Comparison of ENCODE assay signal across 8 cellular contexts in the genomic region with DNA sequence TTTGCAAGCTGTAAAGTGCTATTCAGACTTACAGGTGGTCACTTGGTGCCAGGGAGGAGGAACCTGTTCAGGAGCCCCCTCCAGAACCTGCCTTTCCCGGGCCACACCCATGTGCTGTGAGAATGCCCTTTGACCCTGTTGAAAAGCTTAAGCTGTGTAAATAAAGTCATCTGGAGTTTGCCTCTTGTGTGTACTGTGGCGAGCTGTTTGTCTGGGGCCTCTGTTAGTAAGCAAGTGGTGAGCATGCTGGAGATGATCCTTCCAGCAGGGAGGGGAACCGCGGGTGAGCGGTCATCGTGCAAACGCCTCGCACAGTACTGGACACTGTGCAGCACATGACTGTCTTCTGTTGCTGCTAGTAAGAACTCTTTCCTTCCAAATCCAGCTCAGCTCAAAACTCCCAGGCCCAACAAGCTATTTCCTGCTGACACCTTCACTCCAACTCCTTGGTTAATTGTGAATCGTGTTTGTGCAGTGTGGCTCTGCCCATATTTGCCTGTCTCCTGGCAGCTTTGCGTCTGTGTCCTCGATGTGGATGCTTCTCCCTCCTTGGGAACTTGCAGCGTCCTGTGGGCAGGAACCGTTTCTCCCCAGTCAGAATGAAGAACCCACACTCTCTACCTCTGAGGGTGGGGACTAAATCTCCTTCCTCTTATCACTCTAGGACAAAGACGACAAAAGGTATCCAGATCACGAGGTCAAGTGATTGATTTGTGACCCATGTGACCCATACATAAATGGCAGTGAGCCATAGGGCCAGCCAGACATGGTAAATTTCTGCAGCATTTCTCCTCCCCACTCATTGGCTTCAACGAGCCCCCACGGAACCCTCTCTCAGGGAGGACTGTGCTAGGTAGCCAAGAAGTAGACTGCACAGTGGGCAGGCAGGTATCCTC. TPM values are rescaled to one million over a fixed set of nuclear protein-coding genes. Genes with fewer than 3 reads are reported as not detected.
DNase-seq lines count a peak whose midpoint lies in the region; ATAC-seq and TF ChIP-seq lines count a peak whose summit lies in the region.

No MANE protein-coding gene starts in this region.

- H3K27ac ChIP-seq in foreskin keratinocyte: peak overlapping the region; percentile 92

- no peaks in the 10 kb centered on the region for H3K27me3 ChIP-seq in foreskin keratinocyte

- H3K4me1 ChIP-seq in foreskin keratinocyte: peaks cover 5% of the 10 kb centered on the region

- no peak for TF ChIP-seq CTCF in foreskin keratinocyte (conservative IDR thresholded peaks at IDR 0.05)

- ATAC-seq in foreskin keratinocyte (no peak), SK-N-SH treated with all-trans-retinoic acid at 6 μM for 48 hours (no peak), HG02840 (IDR thresholded peaks at IDR 0.05; ENCODE audit: low FRiP score, unreplicated experiment) (no peak)

- DNase-seq in DMS53 (lab: John Stamatoyannopoulos, UW) (peak; percentile 99), NCI-H748 treated with DMSO at 0.1 percent for 48 hours (lab: John Stamatoyannopoulos, UW) (peak; percentile 69), foreskin keratinocyte (no peak), putamen (ENCODE audit: low spot score) (peak; percentile 36), OCI-M1 (lab: John Stamatoyannopoulos, UW) (no peak)
- DNase-seq in effector CD8-positive, alpha-beta T cell (lab: John Stamatoyannopoulos, UW): no peak

TF ChIP-seq in SK-N-SH treated with all-trans-retinoic acid at 6 μM for 48 hours, 23 proteins besides CTCF, POLR2A, EP300 and RAD21:
- TF ChIP-seq GLIS3 (CRISPR knock-in tag; IDR thresholded peaks at IDR 0.05) (no peak), BACH2 (CRISPR knock-in tag; IDR thresholded peaks at IDR 0.05; ENCODE audit: borderline replicate concordance) (no peak), ISL1 (CRISPR knock-in tag; IDR thresholded peaks at IDR 0.05) (no peak), ZNF565 (CRISPR knock-in tag; conservative IDR thresholded peaks at IDR 0.05; ENCODE audit: low read depth) (no peak), ZNF8 (CRISPR knock-in tag; IDR thresholded peaks at IDR 0.05) (no peak), CSDC2 (CRISPR knock-in tag; IDR thresholded peaks at IDR 0.05) (no peak), SNAI2 (CRISPR knock-in tag; IDR thresholded peaks at IDR 0.05) (no peak), ZNF70 (CRISPR knock-in tag; IDR thresholded peaks at IDR 0.05) (no peak), OSR1 (CRISPR knock-in tag; IDR thresholded peaks at IDR 0.05) (no peak), ARNTL (CRISPR knock-in tag; IDR thresholded peaks at IDR 0.05; ENCODE audit: borderline replicate concordance, low read depth) (no peak), ZFP3 (CRISPR knock-in tag; IDR thresholded peaks at IDR 0.05) (no peak), RARB (CRISPR knock-in tag; IDR thresholded peaks at IDR 0.05) (no peak)
- TF ChIP-seq, protein P1, sequence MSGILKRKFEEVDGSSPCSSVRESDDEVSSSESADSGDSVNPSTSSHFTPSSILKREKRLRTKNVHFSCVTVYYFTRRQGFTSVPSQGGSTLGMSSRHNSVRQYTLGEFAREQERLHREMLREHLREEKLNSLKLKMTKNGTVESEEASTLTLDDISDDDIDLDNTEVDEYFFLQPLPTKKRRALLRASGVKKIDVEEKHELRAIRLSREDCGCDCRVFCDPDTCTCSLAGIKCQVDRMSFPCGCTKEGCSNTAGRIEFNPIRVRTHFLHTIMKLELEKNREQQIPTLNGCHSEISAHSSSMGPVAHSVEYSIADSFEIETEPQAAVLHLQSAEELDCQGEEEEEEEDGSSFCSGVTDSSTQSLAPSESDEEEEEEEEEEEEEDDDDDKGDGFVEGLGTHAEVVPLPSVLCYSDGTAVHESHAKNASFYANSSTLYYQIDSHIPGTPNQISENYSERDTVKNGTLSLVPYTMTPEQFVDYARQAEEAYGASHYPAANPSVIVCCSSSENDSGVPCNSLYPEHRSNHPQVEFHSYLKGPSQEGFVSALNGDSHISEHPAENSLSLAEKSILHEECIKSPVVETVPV (CRISPR knock-in tag; IDR thresholded peaks at IDR 0.05): no peak
- TF ChIP-seq, protein P2, sequence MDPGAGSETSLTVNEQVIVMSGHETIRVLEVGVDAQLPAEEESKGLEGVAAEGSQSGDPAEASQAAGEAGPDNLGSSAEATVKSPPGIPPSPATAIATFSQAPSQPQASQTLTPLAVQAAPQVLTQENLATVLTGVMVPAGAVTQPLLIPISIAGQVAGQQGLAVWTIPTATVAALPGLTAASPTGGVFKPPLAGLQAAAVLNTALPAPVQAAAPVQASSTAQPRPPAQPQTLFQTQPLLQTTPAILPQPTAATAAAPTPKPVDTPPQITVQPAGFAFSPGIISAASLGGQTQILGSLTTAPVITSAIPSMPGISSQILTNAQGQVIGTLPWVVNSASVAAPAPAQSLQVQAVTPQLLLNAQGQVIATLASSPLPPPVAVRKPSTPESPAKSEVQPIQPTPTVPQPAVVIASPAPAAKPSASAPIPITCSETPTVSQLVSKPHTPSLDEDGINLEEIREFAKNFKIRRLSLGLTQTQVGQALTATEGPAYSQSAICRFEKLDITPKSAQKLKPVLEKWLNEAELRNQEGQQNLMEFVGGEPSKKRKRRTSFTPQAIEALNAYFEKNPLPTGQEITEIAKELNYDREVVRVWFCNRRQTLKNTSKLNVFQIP (CRISPR knock-in tag; IDR thresholded peaks at IDR 0.05; ENCODE audit: borderline replicate concordance, low read depth): no peak

RNA-seq across cellular contexts. Expression of a gene that starts 13.9 kb away (rescaled TPM):
- total RNA-seq in foreskin keratinocyte: 25.5 and 26.5 TPM in 2 replicates
- 15.0 and 19.0 TPM in 2 replicates for polyA plus RNA-seq in foreskin keratinocyte

RNA-seq across cellular contexts. Expression of a gene that starts 59.5 kb away (rescaled TPM):
- 0.28 and 0.54 TPM in 2 replicates for total RNA-seq in foreskin keratinocyte
- polyA plus RNA-seq in foreskin keratinocyte: 0.35 and 0.60 TPM in 2 replicates

Comparison
In these comparisons a context has a peak if more than half of its experiments do, and no peak if none do; other contexts are left out.
1. DNase-seq: peak in DMS53 (single experiment), NCI-H748 treated with DMSO at 0.1 percent for 48 hours (single experiment) and putamen (single experiment); none in foreskin keratinocyte (0 of 2), effector CD8-positive, alpha-beta T cell (single experiment) and OCI-M1 (single experiment).